In genomic region chr9:125966456-125966855, GRCh38 we compare ENCODE assay signal across 20 cellular contexts.
A peak's percentile ranks its signal among the peaks of the same experiment; 100 is the strongest.
DNase-seq lines count a peak whose midpoint lies in the region; ATAC-seq, FAIRE-seq and TF ChIP-seq lines count a peak whose summit lies in the region.
"Had no signal": no experiment of that assay in that cellular context is flagged by ENCODE, and none has a peak within 500 bp of the region (broad histone marks: within the 10 kb centered on the region; RNA-seq: fewer than 3 reads in every experiment).

No MANE protein-coding gene starts in this region.

- no peak for DNase-seq in activated T-cell treated with anti-CD3 and anti-CD28 coated beads, Interleukin-2, amount 50 U/mL, for 72 hours
- no peak for DNase-seq in activated T-cell treated with anti-CD3 and anti-CD28 coated beads, Interleukin-2, amount 50 U/mL, for 1 hour
- DNase-seq in NCI-H524 treated with DMSO at 0.1 percent for 48 hours (lab: John Stamatoyannopoulos, UW) (peak; percentile 5), WERI-Rb-1 (no peak), keratinocyte (ENCODE audit: low read depth, low spot score) (peak; percentile 42), caudate nucleus (lab: John Stamatoyannopoulos, UW) (no peak), suprapubic skin (ENCODE audit: low spot score in 2 of 2) (no peak)
- DNase-seq in T-helper 2 cell treated with Interferon-gamma antibody and Interleukin-4, amounts not matched to agents 5 μg/mL and 100 μg/mL, for 36 hours (ENCODE audit: low spot score), result no peak
- DNase-seq: ACHN, AML-193, Caco-2, GM23248, HCEC 1CT, MV-4-11, NCI-H1436, NCI-H2081, NCI-H345, Right ventricle myocardium superior had no signal

- H3K27ac ChIP-seq in WERI-Rb-1, result peak overlapping the region; percentile 67
- peak overlapping the region; percentile 51 for H3K27ac ChIP-seq in keratinocyte (ENCODE audit: control insufficient read depth, insufficient read depth, low read length)
- no peak overlapping the region for H3K27ac ChIP-seq in caudate nucleus (ENCODE audit: low read depth, low read length)
- H3K27ac ChIP-seq in suprapubic skin, result no peak overlapping the region
- H3K27ac ChIP-seq: GM23248 had no signal

- no peaks in the 10 kb centered on the region for H3K79me2 ChIP-seq in keratinocyte (ENCODE audit: control insufficient read depth, insufficient read depth, low read length)

- WGBS in suprapubic skin, result 63% methylated on average over 8 of the region's 8 CpGs

- no peak for TF ChIP-seq EP300 in suprapubic skin (IDR thresholded peaks at IDR 0.05)

- H3K9ac ChIP-seq in keratinocyte (ENCODE audit: control insufficient read depth, extremely low read depth, insufficient read depth, low read length), result peak overlapping the region; percentile 25
- H3K9ac ChIP-seq: GM23248 had no signal

- H3K36me3 Mint-ChIP-seq in activated T-cell treated with anti-CD3 and anti-CD28 coated beads, Interleukin-2, amount 50 U/mL, for 72 hours (ENCODE audit: insufficient read depth in 2 of 2), result peaks cover 2 to 3% of the 10 kb centered on the region in 2 donors
- peaks cover 4% of the 10 kb centered on the region for H3K36me3 Mint-ChIP-seq in T-helper 2 cell treated with Interferon-gamma antibody and Interleukin-4, amounts not matched to agents 5 μg/mL and 100 μg/mL, for 36 hours (ENCODE audit: low read depth)
- H3K36me3 Mint-ChIP-seq: IgD-negative memory B cell had no signal

- H3K27me3 ChIP-seq in WERI-Rb-1 (ENCODE audit: insufficient read depth, low read depth, severe bottlenecking), result no peaks in the 10 kb centered on the region
- H3K27me3 ChIP-seq in keratinocyte (ENCODE audit: control insufficient read depth, extremely low read depth, insufficient read depth, low read length), result no peaks in the 10 kb centered on the region
- H3K27me3 ChIP-seq in suprapubic skin, result no peaks in the 10 kb centered on the region

- H4K20me1 ChIP-seq in keratinocyte (ENCODE audit: control insufficient read depth, extremely low read depth, insufficient read depth, low read length), result no peaks in the 10 kb centered on the region

- FAIRE-seq in keratinocyte (lab: Jason Lieb, UNC), result peak; percentile 90

- peak overlapping the region in 1 of 2 donors; percentile 53 for H3K4me3 Mint-ChIP-seq in activated T-cell treated with anti-CD3 and anti-CD28 coated beads, Interleukin-2, amount 50 U/mL, for 72 hours
- H3K4me3 Mint-ChIP-seq in T-helper 2 cell treated with Interferon-gamma antibody and Interleukin-4, amounts not matched to agents 5 μg/mL and 100 μg/mL, for 36 hours, result no peak overlapping the region
- H3K4me3 Mint-ChIP-seq: IgD-negative memory B cell had no signal

- H3K4me3 ChIP-seq in WERI-Rb-1 (ENCODE audit: low read depth, low read length), result no peak overlapping the region
- H3K4me3 ChIP-seq in keratinocyte (ENCODE audit: control insufficient read depth in 2 of 3, extremely low read depth in 1 of 3, insufficient read depth in 2 of 3, low read depth in 1 of 3, low read length in 3 of 3), result peak overlapping the region in 2 of 3 experiments; percentile 22 to 41
- no peak overlapping the region for H3K4me3 ChIP-seq in suprapubic skin
- H3K4me3 ChIP-seq: GM23248 had no signal

- H3K27ac Mint-ChIP-seq in activated T-cell treated with anti-CD3 and anti-CD28 coated beads, Interleukin-2, amount 50 U/mL, for 72 hours, result peak overlapping the region; percentile 52
- H3K27ac Mint-ChIP-seq in T-helper 2 cell treated with Interferon-gamma antibody and Interleukin-4, amounts not matched to agents 5 μg/mL and 100 μg/mL, for 36 hours, result no peak overlapping the region

- TF ChIP-seq CTCF in WERI-Rb-1 (IDR thresholded peaks at IDR 0.05; ENCODE audit: low read depth, low read length) (no peak), keratinocyte (optimal IDR thresholded peaks at IDR 0.05 in 1 of 3, IDR thresholded peaks at IDR 0.05 in 1 of 3, conservative IDR thresholded peaks at IDR 0.05 in 1 of 3; ENCODE audit: extremely low read depth in 1 of 3, insufficient read depth in 2 of 3, low read length in 3 of 3) (no peak), suprapubic skin (IDR thresholded peaks at IDR 0.05) (no peak)

- TF ChIP-seq POLR2A in suprapubic skin (IDR thresholded peaks at IDR 0.05), result no peak

- no peaks in the 10 kb centered on the region for H3K9me3 Mint-ChIP-seq in activated T-cell treated with anti-CD3 and anti-CD28 coated beads, Interleukin-2, amount 50 U/mL, for 72 hours
- H3K9me3 Mint-ChIP-seq in T-helper 2 cell treated with Interferon-gamma antibody and Interleukin-4, amounts not matched to agents 5 μg/mL and 100 μg/mL, for 36 hours, result no peaks in the 10 kb centered on the region
- H3K9me3 Mint-ChIP-seq: IgD-negative memory B cell had no signal

- peak overlapping the region; percentile 72 for H3K4me2 ChIP-seq in keratinocyte (ENCODE audit: control insufficient read depth, extremely low read depth, insufficient read depth, low read depth, low read length)

- peaks cover 19% of the 10 kb centered on the region for H3K4me1 Mint-ChIP-seq in activated T-cell treated with anti-CD3 and anti-CD28 coated beads, Interleukin-2, amount 50 U/mL, for 72 hours (ENCODE audit: low read depth)
- H3K4me1 Mint-ChIP-seq in T-helper 2 cell treated with Interferon-gamma antibody and Interleukin-4, amounts not matched to agents 5 μg/mL and 100 μg/mL, for 36 hours (ENCODE audit: low read depth), result no peaks in the 10 kb centered on the region

- no peak for ATAC-seq in activated T-cell treated with anti-CD3 and anti-CD28 coated beads, Interleukin-2, amount 50 U/mL, for 72 hours (replicated peaks in 1 of 2)
- ATAC-seq: Panc1 had no signal

- H3K4me1 ChIP-seq in keratinocyte (ENCODE audit: control insufficient read depth, extremely low read depth, insufficient read depth, low read length) (peaks cover 29% of the 10 kb centered on the region), suprapubic skin (no peaks in the 10 kb centered on the region)
- H3K4me1 ChIP-seq: Caco-2 had no signal

- peaks cover 2% of the 10 kb centered on the region for H3K9me1 ChIP-seq in keratinocyte (ENCODE audit: control insufficient read depth, extremely low read depth, insufficient read depth, low read length)

- H3K9me3 ChIP-seq in WERI-Rb-1 (ENCODE audit: severe bottlenecking), result no peaks in the 10 kb centered on the region
- no peaks in the 10 kb centered on the region for H3K9me3 ChIP-seq in keratinocyte (ENCODE audit: control insufficient read depth, low read depth, low read length)
- H3K9me3 ChIP-seq in suprapubic skin, result no peaks in the 10 kb centered on the region
- H3K9me3 ChIP-seq: Caco-2 had no signal

- dilution Hi-C loops in keratinocyte (cut with MboI; ENCODE audit: extremely low pct_ligation_motif_present, low sequenced_read_pairs), result no loop called here

- peak overlapping the region; percentile 77 for H2AFZ ChIP-seq in keratinocyte (ENCODE audit: control insufficient read depth, low read length)
- H2AFZ ChIP-seq: GM23248 had no signal

- H3K27me3 Mint-ChIP-seq in activated T-cell treated with anti-CD3 and anti-CD28 coated beads, Interleukin-2, amount 50 U/mL, for 72 hours (ENCODE audit: low read depth), result no peaks in the 10 kb centered on the region
- H3K27me3 Mint-ChIP-seq in T-helper 2 cell treated with Interferon-gamma antibody and Interleukin-4, amounts not matched to agents 5 μg/mL and 100 μg/mL, for 36 hours (ENCODE audit: low read depth), result no peaks in the 10 kb centered on the region
- H3K27me3 Mint-ChIP-seq: IgD-negative memory B cell had no signal

- H3K36me3 ChIP-seq in WERI-Rb-1 (peaks cover 46% of the 10 kb centered on the region), keratinocyte (ENCODE audit: control insufficient read depth in 2 of 2, extremely low read depth in 1 of 2, insufficient read depth in 2 of 2, low read length in 2 of 2) (peaks cover 4 to 9% of the 10 kb centered on the region in 2 experiments), suprapubic skin (peaks cover 11% of the 10 kb centered on the region)

Comparison
In these comparisons a context has a peak if more than half of its experiments do, and no peak if none do; other contexts are left out.
1. DNase-seq: peak in NCI-H524 treated with DMSO at 0.1 percent for 48 hours (single experiment) and keratinocyte (single experiment); none in activated T-cell treated with anti-CD3 and anti-CD28 coated beads, Interleukin-2, amount 50 U/mL, for 72 hours (0 of 2), activated T-cell treated with anti-CD3 and anti-CD28 coated beads, Interleukin-2, amount 50 U/mL, for 1 hour (single experiment), WERI-Rb-1 (single experiment), caudate nucleus (0 of 61), suprapubic skin (0 of 2) and T-helper 2 cell treated with Interferon-gamma antibody and Interleukin-4, amounts not matched to agents 5 μg/mL and 100 μg/mL, for 36 hours (single experiment).
2. H3K27ac ChIP-seq: peak in WERI-Rb-1 (single experiment) and keratinocyte (single experiment); none in caudate nucleus (single experiment) and suprapubic skin (single experiment).
3. H3K4me3 ChIP-seq: peak in keratinocyte (2 of 3); none in WERI-Rb-1 (single experiment) and suprapubic skin (single experiment).